In the genomic region with DNA sequence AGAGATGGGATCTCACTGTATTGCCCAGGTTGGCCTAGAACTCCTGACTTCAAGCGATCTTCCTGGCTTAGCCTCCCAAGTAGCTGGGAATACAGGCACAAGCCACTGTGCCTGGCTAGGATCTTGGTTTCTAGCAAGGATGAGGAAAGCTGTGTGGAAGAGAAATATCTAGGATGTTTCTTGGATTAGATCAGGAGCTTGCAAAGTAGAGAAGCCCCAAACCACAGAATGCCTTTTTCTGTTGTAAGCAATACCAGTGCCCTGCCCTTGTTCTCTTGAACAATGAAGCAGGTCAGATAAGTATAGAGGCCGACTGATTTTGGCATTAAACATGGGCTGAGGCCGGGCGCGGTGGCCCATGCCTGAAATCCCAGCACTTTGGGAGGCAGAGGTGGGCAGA, we compare ENCODE assay signal across 1 cellular context.
TF ChIP-seq lines count a peak whose summit lies in the region.

No MANE protein-coding gene starts in this region.

TF ChIP-seq in IMR-90, 13 proteins besides CTCF, POLR2A, EP300 and RAD21:
- TF ChIP-seq MAZ (IDR thresholded peaks at IDR 0.05; ENCODE audit: borderline replicate concordance, low read depth, low read length), result no peak
- TF ChIP-seq MAFK (IDR thresholded peaks at IDR 0.05; ENCODE audit: low read depth, low read length), result no peak
- no peak for TF ChIP-seq SMC3 (IDR thresholded peaks at IDR 0.05; ENCODE audit: low read depth, low read length)
- TF ChIP-seq CHD1 (IDR thresholded peaks at IDR 0.05; ENCODE audit: low read depth, low read length), result no peak
- TF ChIP-seq BHLHE40 (IDR thresholded peaks at IDR 0.05; ENCODE audit: low read depth, low read length), result no peak
- TF ChIP-seq, protein P1, sequence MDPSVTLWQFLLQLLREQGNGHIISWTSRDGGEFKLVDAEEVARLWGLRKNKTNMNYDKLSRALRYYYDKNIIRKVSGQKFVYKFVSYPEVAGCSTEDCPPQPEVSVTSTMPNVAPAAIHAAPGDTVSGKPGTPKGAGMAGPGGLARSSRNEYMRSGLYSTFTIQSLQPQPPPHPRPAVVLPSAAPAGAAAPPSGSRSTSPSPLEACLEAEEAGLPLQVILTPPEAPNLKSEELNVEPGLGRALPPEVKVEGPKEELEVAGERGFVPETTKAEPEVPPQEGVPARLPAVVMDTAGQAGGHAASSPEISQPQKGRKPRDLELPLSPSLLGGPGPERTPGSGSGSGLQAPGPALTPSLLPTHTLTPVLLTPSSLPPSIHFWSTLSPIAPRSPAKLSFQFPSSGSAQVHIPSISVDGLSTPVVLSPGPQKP (IDR thresholded peaks at IDR 0.05; ENCODE audit: borderline replicate concordance, low read depth, low read length), result no peak
- TF ChIP-seq RFX5 (IDR thresholded peaks at IDR 0.05; ENCODE audit: low read depth, low read length), result no peak
- TF ChIP-seq NFE2L2 (IDR thresholded peaks at IDR 0.05; ENCODE audit: low read depth, low read length), result no peak
- TF ChIP-seq MXI1 (IDR thresholded peaks at IDR 0.05; ENCODE audit: borderline replicate concordance, low read depth, low read length), result no peak
- peak; percentile 83 for TF ChIP-seq RCOR1 (IDR thresholded peaks at IDR 0.05; ENCODE audit: insufficient replicate concordance, low read length)
- no peak for TF ChIP-seq FOS (IDR thresholded peaks at IDR 0.05; ENCODE audit: low read depth, low read length)
- TF ChIP-seq, protein P2, sequence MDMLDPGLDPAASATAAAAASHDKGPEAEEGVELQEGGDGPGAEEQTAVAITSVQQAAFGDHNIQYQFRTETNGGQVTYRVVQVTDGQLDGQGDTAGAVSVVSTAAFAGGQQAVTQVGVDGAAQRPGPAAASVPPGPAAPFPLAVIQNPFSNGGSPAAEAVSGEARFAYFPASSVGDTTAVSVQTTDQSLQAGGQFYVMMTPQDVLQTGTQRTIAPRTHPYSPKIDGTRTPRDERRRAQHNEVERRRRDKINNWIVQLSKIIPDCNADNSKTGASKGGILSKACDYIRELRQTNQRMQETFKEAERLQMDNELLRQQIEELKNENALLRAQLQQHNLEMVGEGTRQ (IDR thresholded peaks at IDR 0.05; ENCODE audit: low read depth, low read length), result no peak
- peak; percentile 60 for TF ChIP-seq CEBPB (IDR thresholded peaks at IDR 0.05; ENCODE audit: low read depth, low read length)
